1 cellular context compared by ENCODE assay signal in the genomic region with DNA sequence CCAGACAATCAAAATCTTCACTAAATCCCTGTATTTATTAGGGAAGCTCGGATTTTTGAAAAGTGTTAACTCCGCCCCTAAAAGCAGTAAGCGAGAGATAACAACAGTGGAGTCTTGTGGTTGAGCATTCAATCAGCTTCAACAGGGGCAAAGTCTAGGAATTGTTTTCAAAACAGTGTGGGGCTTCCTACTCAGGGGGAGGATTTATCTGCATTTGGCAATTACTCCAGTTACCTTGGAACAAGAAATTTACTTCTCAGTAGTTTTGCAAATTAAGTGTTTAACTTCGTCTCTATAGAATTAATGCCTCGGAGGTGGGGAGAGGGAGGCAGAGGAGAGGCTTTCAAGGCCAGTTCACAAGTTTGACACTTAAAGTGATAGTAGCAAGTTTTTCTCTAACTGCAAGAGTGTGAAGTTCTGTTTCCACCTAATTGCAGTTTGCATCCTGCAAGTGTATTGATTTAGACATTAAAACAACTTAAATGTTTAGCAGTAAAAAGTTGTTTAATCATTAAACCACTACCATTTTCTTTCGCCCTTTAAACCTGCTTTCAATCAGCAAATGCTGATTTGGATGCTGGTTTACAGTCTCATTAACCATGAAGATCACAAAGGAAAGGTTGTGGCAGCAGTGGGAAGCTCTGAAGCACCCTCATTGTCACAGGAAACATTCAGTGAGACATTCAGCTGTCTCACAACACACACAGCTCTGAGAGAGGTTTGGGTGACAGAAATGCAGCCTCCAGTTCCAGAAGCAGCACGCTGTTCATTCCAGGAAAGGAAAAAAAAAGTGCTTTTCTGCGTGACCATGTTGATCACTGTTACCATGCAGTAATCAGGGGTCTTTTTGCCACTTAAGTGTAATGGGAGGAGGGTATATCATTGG.
TF ChIP-seq lines count a peak whose summit lies in the region.

No MANE protein-coding gene starts in this region.

TF ChIP-seq in HepG2, 621 proteins besides CTCF, POLR2A, EP300 and RAD21 (continued from another document and continues in another):
- TF ChIP-seq, protein P1, sequence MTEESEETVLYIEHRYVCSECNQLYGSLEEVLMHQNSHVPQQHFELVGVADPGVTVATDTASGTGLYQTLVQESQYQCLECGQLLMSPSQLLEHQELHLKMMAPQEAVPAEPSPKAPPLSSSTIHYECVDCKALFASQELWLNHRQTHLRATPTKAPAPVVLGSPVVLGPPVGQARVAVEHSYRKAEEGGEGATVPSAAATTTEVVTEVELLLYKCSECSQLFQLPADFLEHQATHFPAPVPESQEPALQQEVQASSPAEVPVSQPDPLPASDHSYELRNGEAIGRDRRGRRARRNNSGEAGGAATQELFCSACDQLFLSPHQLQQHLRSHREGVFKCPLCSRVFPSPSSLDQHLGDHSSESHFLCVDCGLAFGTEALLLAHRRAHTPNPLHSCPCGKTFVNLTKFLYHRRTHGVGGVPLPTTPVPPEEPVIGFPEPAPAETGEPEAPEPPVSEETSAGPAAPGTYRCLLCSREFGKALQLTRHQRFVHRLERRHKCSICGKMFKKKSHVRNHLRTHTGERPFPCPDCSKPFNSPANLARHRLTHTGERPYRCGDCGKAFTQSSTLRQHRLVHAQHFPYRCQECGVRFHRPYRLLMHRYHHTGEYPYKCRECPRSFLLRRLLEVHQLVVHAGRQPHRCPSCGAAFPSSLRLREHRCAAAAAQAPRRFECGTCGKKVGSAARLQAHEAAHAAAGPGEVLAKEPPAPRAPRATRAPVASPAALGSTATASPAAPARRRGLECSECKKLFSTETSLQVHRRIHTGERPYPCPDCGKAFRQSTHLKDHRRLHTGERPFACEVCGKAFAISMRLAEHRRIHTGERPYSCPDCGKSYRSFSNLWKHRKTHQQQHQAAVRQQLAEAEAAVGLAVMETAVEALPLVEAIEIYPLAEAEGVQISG (CRISPR knock-in tag; IDR thresholded peaks at IDR 0.05): no peak
- TF ChIP-seq TCF7 (IDR thresholded peaks at IDR 0.05; ENCODE audit: low read depth) (peak; percentile 17; the same call in 1 of the 2 replicates), GATAD2A (CRISPR knock-in tag; IDR thresholded peaks at IDR 0.05) (peak; percentile 58; the same call in 1 of the 2 replicates), ZNF343 (CRISPR knock-in tag; IDR thresholded peaks at IDR 0.05) (no peak), TEAD3 (CRISPR knock-in tag; optimal IDR thresholded peaks at IDR 0.05; ENCODE audit: borderline replicate concordance) (peak; percentile 57), SETDB1 (CRISPR knock-in tag; IDR thresholded peaks at IDR 0.05; ENCODE audit: borderline replicate concordance) (no peak), GATAD1 (CRISPR knock-in tag; IDR thresholded peaks at IDR 0.05) (no peak), YEATS2 (CRISPR knock-in tag; IDR thresholded peaks at IDR 0.05; ENCODE audit: borderline replicate concordance) (no peak), ZMYM2 (CRISPR knock-in tag; IDR thresholded peaks at IDR 0.05) (no peak), ELF3 (CRISPR knock-in tag; IDR thresholded peaks at IDR 0.05) (0 out of 2 replicates have a peak, but pooled peaks have one; percentile 37), HNF4G (IDR thresholded peaks at IDR 0.05; ENCODE audit: borderline replicate concordance, low read depth, low read length) (peak; percentile 65), HNF4G (CRISPR knock-in tag; IDR thresholded peaks at IDR 0.05; ENCODE audit: borderline replicate concordance, low read depth) (no peak), MTF2 (CRISPR knock-in tag; IDR thresholded peaks at IDR 0.05; ENCODE audit: borderline replicate concordance) (no peak), RARG (CRISPR knock-in tag; IDR thresholded peaks at IDR 0.05; ENCODE audit: low read depth) (no peak), ZNF780A (CRISPR knock-in tag; IDR thresholded peaks at IDR 0.05) (no peak), SAP130 (CRISPR knock-in tag; IDR thresholded peaks at IDR 0.05; ENCODE audit: low read depth) (peak; percentile 23; the same call in 1 of the 2 replicates), RBM39 (IDR thresholded peaks at IDR 0.05; ENCODE audit: low read depth, low read length, poor library complexity, severe bottlenecking) (no peak), ZNF263 (CRISPR knock-in tag; IDR thresholded peaks at IDR 0.05) (no peak), ESRRA (CRISPR knock-in tag; IDR thresholded peaks at IDR 0.05; ENCODE audit: low read depth) (no peak), MIXL1 (CRISPR knock-in tag; IDR thresholded peaks at IDR 0.05) (peak; percentile 43; the same call in 1 of the 2 replicates), ZKSCAN5 (CRISPR knock-in tag; IDR thresholded peaks at IDR 0.05) (no peak), HMG20B (CRISPR knock-in tag; conservative IDR thresholded peaks at IDR 0.05) (peak; percentile 55; the same call in 1 of the 2 replicates), NFYB (CRISPR knock-in tag; IDR thresholded peaks at IDR 0.05) (no peak), ZNF432 (CRISPR knock-in tag; IDR thresholded peaks at IDR 0.05; ENCODE audit: borderline replicate concordance) (no peak), PLRG1 (conservative IDR thresholded peaks at IDR 0.05) (no peak), SMAD9 (CRISPR knock-in tag; IDR thresholded peaks at IDR 0.05) (no peak), NKX3-1 (CRISPR knock-in tag; IDR thresholded peaks at IDR 0.05) (no peak), SMAD1 (CRISPR knock-in tag; IDR thresholded peaks at IDR 0.05; ENCODE audit: borderline replicate concordance, low read depth) (no peak), ZMYM4 (CRISPR knock-in tag; IDR thresholded peaks at IDR 0.05) (0 out of 2 replicates have a peak, but pooled peaks have one; percentile 16), ZNF136 (CRISPR knock-in tag; IDR thresholded peaks at IDR 0.05; ENCODE audit: low read depth) (no peak)
- TF ChIP-seq, protein P2, sequence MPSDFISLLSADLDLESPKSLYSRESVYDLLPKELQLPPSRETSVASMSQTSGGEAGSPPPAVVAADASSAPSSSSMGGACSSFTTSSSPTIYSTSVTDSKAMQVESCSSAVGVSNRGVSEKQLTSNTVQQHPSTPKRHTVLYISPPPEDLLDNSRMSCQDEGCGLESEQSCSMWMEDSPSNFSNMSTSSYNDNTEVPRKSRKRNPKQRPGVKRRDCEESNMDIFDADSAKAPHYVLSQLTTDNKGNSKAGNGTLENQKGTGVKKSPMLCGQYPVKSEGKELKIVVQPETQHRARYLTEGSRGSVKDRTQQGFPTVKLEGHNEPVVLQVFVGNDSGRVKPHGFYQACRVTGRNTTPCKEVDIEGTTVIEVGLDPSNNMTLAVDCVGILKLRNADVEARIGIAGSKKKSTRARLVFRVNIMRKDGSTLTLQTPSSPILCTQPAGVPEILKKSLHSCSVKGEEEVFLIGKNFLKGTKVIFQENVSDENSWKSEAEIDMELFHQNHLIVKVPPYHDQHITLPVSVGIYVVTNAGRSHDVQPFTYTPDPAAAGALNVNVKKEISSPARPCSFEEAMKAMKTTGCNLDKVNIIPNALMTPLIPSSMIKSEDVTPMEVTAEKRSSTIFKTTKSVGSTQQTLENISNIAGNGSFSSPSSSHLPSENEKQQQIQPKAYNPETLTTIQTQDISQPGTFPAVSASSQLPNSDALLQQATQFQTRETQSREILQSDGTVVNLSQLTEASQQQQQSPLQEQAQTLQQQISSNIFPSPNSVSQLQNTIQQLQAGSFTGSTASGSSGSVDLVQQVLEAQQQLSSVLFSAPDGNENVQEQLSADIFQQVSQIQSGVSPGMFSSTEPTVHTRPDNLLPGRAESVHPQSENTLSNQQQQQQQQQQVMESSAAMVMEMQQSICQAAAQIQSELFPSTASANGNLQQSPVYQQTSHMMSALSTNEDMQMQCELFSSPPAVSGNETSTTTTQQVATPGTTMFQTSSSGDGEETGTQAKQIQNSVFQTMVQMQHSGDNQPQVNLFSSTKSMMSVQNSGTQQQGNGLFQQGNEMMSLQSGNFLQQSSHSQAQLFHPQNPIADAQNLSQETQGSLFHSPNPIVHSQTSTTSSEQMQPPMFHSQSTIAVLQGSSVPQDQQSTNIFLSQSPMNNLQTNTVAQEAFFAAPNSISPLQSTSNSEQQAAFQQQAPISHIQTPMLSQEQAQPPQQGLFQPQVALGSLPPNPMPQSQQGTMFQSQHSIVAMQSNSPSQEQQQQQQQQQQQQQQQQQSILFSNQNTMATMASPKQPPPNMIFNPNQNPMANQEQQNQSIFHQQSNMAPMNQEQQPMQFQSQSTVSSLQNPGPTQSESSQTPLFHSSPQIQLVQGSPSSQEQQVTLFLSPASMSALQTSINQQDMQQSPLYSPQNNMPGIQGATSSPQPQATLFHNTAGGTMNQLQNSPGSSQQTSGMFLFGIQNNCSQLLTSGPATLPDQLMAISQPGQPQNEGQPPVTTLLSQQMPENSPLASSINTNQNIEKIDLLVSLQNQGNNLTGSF (CRISPR knock-in tag; IDR thresholded peaks at IDR 0.05): no peak
- TF ChIP-seq, protein P3, sequence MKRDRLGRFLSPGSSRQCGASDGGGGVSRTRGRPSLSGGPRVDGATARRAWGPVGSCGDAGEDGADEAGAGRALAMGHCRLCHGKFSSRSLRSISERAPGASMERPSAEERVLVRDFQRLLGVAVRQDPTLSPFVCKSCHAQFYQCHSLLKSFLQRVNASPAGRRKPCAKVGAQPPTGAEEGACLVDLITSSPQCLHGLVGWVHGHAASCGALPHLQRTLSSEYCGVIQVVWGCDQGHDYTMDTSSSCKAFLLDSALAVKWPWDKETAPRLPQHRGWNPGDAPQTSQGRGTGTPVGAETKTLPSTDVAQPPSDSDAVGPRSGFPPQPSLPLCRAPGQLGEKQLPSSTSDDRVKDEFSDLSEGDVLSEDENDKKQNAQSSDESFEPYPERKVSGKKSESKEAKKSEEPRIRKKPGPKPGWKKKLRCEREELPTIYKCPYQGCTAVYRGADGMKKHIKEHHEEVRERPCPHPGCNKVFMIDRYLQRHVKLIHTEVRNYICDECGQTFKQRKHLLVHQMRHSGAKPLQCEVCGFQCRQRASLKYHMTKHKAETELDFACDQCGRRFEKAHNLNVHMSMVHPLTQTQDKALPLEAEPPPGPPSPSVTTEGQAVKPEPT (CRISPR knock-in tag; IDR thresholded peaks at IDR 0.05; ENCODE audit: low read depth): no peak
- TF ChIP-seq, protein P4, sequence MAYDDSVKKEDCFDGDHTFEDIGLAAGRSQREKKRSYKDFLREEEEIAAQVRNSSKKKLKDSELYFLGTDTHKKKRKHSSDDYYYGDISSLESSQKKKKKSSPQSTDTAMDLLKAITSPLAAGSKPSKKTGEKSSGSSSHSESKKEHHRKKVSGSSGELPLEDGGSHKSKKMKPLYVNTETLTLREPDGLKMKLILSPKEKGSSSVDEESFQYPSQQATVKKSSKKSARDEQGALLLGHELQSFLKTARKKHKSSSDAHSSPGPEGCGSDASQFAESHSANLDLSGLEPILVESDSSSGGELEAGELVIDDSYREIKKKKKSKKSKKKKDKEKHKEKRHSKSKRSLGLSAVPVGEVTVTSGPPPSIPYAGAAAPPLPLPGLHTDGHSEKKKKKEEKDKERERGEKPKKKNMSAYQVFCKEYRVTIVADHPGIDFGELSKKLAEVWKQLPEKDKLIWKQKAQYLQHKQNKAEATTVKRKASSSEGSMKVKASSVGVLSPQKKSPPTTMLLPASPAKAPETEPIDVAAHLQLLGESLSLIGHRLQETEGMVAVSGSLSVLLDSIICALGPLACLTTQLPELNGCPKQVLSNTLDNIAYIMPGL (CRISPR knock-in tag; IDR thresholded peaks at IDR 0.05; ENCODE audit: borderline replicate concordance in 1 of 2, low read depth in 1 of 2): no peak
- TF ChIP-seq, protein P5, sequence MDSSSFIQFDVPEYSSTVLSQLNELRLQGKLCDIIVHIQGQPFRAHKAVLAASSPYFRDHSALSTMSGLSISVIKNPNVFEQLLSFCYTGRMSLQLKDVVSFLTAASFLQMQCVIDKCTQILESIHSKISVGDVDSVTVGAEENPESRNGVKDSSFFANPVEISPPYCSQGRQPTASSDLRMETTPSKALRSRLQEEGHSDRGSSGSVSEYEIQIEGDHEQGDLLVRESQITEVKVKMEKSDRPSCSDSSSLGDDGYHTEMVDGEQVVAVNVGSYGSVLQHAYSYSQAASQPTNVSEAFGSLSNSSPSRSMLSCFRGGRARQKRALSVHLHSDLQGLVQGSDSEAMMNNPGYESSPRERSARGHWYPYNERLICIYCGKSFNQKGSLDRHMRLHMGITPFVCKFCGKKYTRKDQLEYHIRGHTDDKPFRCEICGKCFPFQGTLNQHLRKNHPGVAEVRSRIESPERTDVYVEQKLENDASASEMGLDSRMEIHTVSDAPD (CRISPR knock-in tag; IDR thresholded peaks at IDR 0.05): no peak
- TF ChIP-seq, protein P6, sequence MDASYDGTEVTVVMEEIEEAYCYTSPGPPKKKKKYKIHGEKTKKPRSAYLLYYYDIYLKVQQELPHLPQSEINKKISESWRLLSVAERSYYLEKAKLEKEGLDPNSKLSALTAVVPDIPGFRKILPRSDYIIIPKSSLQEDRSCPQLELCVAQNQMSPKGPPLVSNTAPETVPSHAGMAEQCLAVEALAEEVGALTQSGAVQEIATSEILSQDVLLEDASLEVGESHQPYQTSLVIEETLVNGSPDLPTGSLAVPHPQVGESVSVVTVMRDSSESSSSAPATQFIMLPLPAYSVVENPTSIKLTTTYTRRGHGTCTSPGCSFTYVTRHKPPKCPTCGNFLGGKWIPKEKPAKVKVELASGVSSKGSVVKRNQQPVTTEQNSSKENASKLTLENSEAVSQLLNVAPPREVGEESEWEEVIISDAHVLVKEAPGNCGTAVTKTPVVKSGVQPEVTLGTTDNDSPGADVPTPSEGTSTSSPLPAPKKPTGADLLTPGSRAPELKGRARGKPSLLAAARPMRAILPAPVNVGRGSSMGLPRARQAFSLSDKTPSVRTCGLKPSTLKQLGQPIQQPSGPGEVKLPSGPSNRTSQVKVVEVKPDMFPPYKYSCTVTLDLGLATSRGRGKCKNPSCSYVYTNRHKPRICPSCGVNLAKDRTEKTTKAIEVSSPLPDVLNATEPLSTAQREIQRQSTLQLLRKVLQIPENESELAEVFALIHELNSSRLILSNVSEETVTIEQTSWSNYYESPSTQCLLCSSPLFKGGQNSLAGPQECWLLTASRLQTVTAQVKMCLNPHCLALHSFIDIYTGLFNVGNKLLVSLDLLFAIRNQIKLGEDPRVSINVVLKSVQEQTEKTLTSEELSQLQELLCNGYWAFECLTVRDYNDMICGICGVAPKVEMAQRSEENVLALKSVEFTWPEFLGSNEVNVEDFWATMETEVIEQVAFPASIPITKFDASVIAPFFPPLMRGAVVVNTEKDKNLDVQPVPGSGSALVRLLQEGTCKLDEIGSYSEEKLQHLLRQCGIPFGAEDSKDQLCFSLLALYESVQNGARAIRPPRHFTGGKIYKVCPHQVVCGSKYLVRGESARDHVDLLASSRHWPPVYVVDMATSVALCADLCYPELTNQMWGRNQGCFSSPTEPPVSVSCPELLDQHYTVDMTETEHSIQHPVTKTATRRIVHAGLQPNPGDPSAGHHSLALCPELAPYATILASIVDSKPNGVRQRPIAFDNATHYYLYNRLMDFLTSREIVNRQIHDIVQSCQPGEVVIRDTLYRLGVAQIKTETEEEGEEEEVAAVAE (CRISPR knock-in tag; IDR thresholded peaks at IDR 0.05; ENCODE audit: borderline replicate concordance): no peak
- TF ChIP-seq, protein P7, sequence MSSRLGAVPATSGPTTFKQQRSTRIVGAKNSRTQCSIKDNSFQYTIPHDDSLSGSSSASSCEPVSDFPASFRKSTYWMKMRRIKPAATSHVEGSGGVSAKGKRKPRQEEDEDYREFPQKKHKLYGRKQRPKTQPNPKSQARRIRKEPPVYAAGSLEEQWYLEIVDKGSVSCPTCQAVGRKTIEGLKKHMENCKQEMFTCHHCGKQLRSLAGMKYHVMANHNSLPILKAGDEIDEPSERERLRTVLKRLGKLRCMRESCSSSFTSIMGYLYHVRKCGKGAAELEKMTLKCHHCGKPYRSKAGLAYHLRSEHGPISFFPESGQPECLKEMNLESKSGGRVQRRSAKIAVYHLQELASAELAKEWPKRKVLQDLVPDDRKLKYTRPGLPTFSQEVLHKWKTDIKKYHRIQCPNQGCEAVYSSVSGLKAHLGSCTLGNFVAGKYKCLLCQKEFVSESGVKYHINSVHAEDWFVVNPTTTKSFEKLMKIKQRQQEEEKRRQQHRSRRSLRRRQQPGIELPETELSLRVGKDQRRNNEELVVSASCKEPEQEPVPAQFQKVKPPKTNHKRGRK (CRISPR knock-in tag; IDR thresholded peaks at IDR 0.05): no peak
